Comparison of ENCODE assay signal across 8 cellular contexts in genomic region chr4:99894998-99895397, GRCh38. TPM values are rescaled to one million over a fixed set of nuclear protein-coding genes. Genes with fewer than 3 reads are reported as not detected.
A peak's percentile ranks its signal among the peaks of the same experiment; 100 is the strongest.
DNase-seq lines count a peak whose midpoint lies in the region; ATAC-seq, FAIRE-seq and TF ChIP-seq lines count a peak whose summit lies in the region.

No MANE protein-coding gene starts in this region.

- H3K4me3 ChIP-seq in GM12878 (peak overlapping the region; percentile 57; the same call in 1 of the 2 replicates), thyroid gland (replicated peaks in 1 of 3) (peak overlapping the region in 1 of 3 donors; percentile 83)

- BruUV-seq in GM12878 (replicated peaks; lab: Mats Ljungman, UMichigan), result no TSS peak

- SMC1A ChIA-PET in GM12878 (lab: Charles Lee; ENCODE audit: uncharacterized antibody, unreplicated experiment), result interaction anchor here (0.7 to 2.2 kb wide), 10 partner anchors 23 to 84 kb away, joined by 3 to 15 read pairs (median 4); partner anchors contain the start of gene DNAJB14

- no peaks in the 10 kb centered on the region for H3K27me3 Mint-ChIP-seq in activated T-cell treated with anti-CD3 and anti-CD28 coated beads, Interleukin-2, amount 50 U/mL, for 24 hours
- H3K27me3 Mint-ChIP-seq in memory B cell, result no peaks in the 10 kb centered on the region

- H3K4me2 ChIP-seq in GM12878 (ENCODE audit: control insufficient read depth, insufficient read depth), result peak overlapping the region; percentile 73

- H3K9me3 ChIP-seq in GM12878 (replicated peaks; ENCODE audit: control insufficient read depth, insufficient read depth, low read length) (no peaks in the 10 kb centered on the region), thyroid gland (no peaks in the 10 kb centered on the region)

- TF ChIP-seq RAD21 in GM12878 (IDR thresholded peaks at IDR 0.05; ENCODE audit: insufficient read depth, low read depth, low read length), result no peak

- TF ChIP-seq CTCF in GM12878 (IDR thresholded peaks at IDR 0.05 in 2 of 3, conservative IDR thresholded peaks at IDR 0.05 in 1 of 3; ENCODE audit: control insufficient read depth in 2 of 3, extremely low read depth in 1 of 3, insufficient read depth in 1 of 3, low read depth in 3 of 3, low read length in 3 of 3) (no peak), thyroid gland (IDR thresholded peaks at IDR 0.05) (no peak)

- intact Hi-C loops in GM12878 (cut with micrococcal nuclease; ENCODE audit: unreplicated experiment) (loop anchor here (1.0 kb wide), 1 partner anchor 54 kb away; no protein-coding TSS in a partner anchor), thyroid gland (cut with DNase I) (loop anchor here (5.0 kb wide), 2 partner anchors 52 to 333 kb away; partner anchors contain the start of genes DNAJB14 and TRMT10A)

- no peak overlapping the region; the same call in 1 of the 2 replicates for H2AFZ ChIP-seq in GM12878 (ENCODE audit: control insufficient read depth, low read depth, low read length)

- H3K36me3 ChIP-seq in GM12878 (ENCODE audit: control insufficient read depth in 2 of 2, insufficient read depth in 2 of 2, low read length in 1 of 2) (peaks cover 0 to 2% of the 10 kb centered on the region in 2 experiments; a peak in 1 of 4 replicates), thyroid gland (no peaks in the 10 kb centered on the region)

- no peak overlapping the region for H3K9ac ChIP-seq in GM12878 (ENCODE audit: control insufficient read depth, insufficient read depth, low read length)

- FAIRE-seq in GM12878 (lab: Jason Lieb, UNC), result no peak

- RAD21 ChIA-PET in GM12878 (lab: Charles Lee; ENCODE audit: unreplicated experiment), result interaction anchor here (0.6 to 1.9 kb wide), 13 partner anchors 9 to 900 kb away, joined by 3 to 31 read pairs (median 3); partner anchors contain the start of genes DAPP1, DNAJB14, H2AZ1 and METAP1

- H3K9me3 Mint-ChIP-seq in activated T-cell treated with anti-CD3 and anti-CD28 coated beads, Interleukin-2, amount 50 U/mL, for 24 hours, result no peaks in the 10 kb centered on the region
- H3K9me3 Mint-ChIP-seq in memory B cell, result no peaks in the 10 kb centered on the region

- H3K27me3 ChIP-seq in GM12878 (replicated peaks in 1 of 2; ENCODE audit: control insufficient read depth in 2 of 2, insufficient read depth in 2 of 2, low read length in 1 of 2) (no peaks in the 10 kb centered on the region), thyroid gland (no peaks in the 10 kb centered on the region)

- peaks cover 26% of the 10 kb centered on the region for H3K79me2 ChIP-seq in GM12878 (ENCODE audit: control insufficient read depth, insufficient read depth, low read length)

- no peak for TF ChIP-seq POLR2A in GM12878 (IDR thresholded peaks at IDR 0.05; ENCODE audit: low read depth, low read length)
- TF ChIP-seq POLR2A in thyroid gland (IDR thresholded peaks at IDR 0.05), result no peak
- TF ChIP-seq POLR2A in erythroblast (IDR thresholded peaks at IDR 0.05; ENCODE audit: low read length), result no peak

- WGBS in GM12878 (ENCODE audit: insufficient coverage, insufficient replicate concordance, low lambda C conversion rate, missing lambda C conversion rate), result 99% methylated on average over 16 of the region's 16 CpGs
- WGBS in thyroid gland, 2 donors, result 93% methylated on average over 16 of the region's 16 CpGs

- peaks cover 46% of the 10 kb centered on the region for H3K36me3 Mint-ChIP-seq in activated T-cell treated with anti-CD3 and anti-CD28 coated beads, Interleukin-2, amount 50 U/mL, for 24 hours (ENCODE audit: low read depth)
- peaks cover 6% of the 10 kb centered on the region for H3K36me3 Mint-ChIP-seq in memory B cell

- CTCF ChIA-PET in GM12878 (lab: Yijun Ruan, JAX), result interaction anchor here (0.7 to 2.2 kb wide), 10 partner anchors 10 to 198 kb away, joined by 3 to 13 read pairs (median 4); partner anchors contain the start of genes DNAJB14 and H2AZ1

- TF ChIP-seq EP300 in GM12878 (IDR thresholded peaks at IDR 0.05; ENCODE audit: borderline replicate concordance in 1 of 2, control insufficient read depth in 1 of 2, low read depth in 2 of 2, low read length in 2 of 2), result no peak

- H4K20me1 ChIP-seq in GM12878 (ENCODE audit: control insufficient read depth, insufficient read depth), result no peaks in the 10 kb centered on the region

- in situ Hi-C loops in GM12878 (cut with MboI), result loop anchor here (5.0 kb wide), 1 partner anchor 333 kb away; the partner anchor contains the start of gene TRMT10A

- H3K27ac ChIP-seq in GM12878 (ENCODE audit: control insufficient read depth, insufficient read depth), result peak overlapping the region; percentile 30; the same call in 1 of the 2 replicates
- H3K27ac ChIP-seq in thyroid gland, result peak overlapping the region in 2 of 3 donors; percentile 41 to 75

- H3K4me1 Mint-ChIP-seq in activated T-cell treated with anti-CD3 and anti-CD28 coated beads, Interleukin-2, amount 50 U/mL, for 24 hours (ENCODE audit: low read depth), result peaks cover 39% of the 10 kb centered on the region
- H3K4me1 Mint-ChIP-seq in memory B cell, result peaks cover 15% of the 10 kb centered on the region

- no peak for DNase-seq in activated T-cell treated with anti-CD3 and anti-CD28 coated beads, Interleukin-2, amount 50 U/mL, for 24 hours
- DNase-seq in activated T-cell treated with anti-CD3 and anti-CD28 coated beads for 4 hours (no peak), GM12878 (ENCODE audit: low read depth, low spot score) (no peak), memory B cell (ENCODE audit: low spot score in 2 of 2) (no peak), thyroid gland (peak in 1 of 2 donors; percentile 17), erythroblast (lab: John Stamatoyannopoulos, UW) (no peak), RKO (ENCODE audit: low spot score) (no peak), islet precursor cell (no peak)

- H3K4me3 Mint-ChIP-seq in activated T-cell treated with anti-CD3 and anti-CD28 coated beads, Interleukin-2, amount 50 U/mL, for 24 hours, result peak overlapping the region; percentile 97
- peak overlapping the region; percentile 82 for H3K4me3 Mint-ChIP-seq in memory B cell

- POLR2A ChIA-PET in GM12878 (lab: Charles Lee), result interaction anchor here (1.0 to 3.2 kb wide), 5 partner anchors 29 to 84 kb away, joined by 3 to 23 read pairs (median 3); partner anchors contain the start of genes DNAJB14 and H2AZ1

- peak overlapping the region; percentile 97 for H3K27ac Mint-ChIP-seq in activated T-cell treated with anti-CD3 and anti-CD28 coated beads, Interleukin-2, amount 50 U/mL, for 24 hours
- peak overlapping the region; percentile 96 for H3K27ac Mint-ChIP-seq in memory B cell

- H3K4me1 ChIP-seq in GM12878 (ENCODE audit: control insufficient read depth, insufficient read depth, low read length) (no peaks in the 10 kb centered on the region), thyroid gland (peaks cover 8 to 15% of the 10 kb centered on the region in 2 donors)

- ATAC-seq in GM12878 (no peak), memory B cell (ENCODE audit: low read depth) (no peak)

RNA-seq across cellular contexts. Expression of gene LAMTOR3, which starts 0.8 kb away (rescaled TPM):
- 12.7 and 13.4 TPM in 2 replicates for total RNA-seq in GM12878 (2013; cell fraction: nucleolus; rRNA removed)
- 32.0 and 35.6 TPM in 2 replicates for total RNA-seq in GM12878 (2014; rRNA removed)
- 40.3 and 40.4 TPM in 2 replicates for total RNA-seq in GM12878 (2014; rRNA removed; fragmentation: Illumina TruSeq; extraction: Trizol)
- total RNA-seq in GM12878 (2021), result 30.1 and 31.7 TPM in 2 replicates
- 22.2 TPM for polyA plus RNA-seq in GM12878 (2011; ENCODE audit: low read depth)
- 82.2 and 113 TPM in 2 replicates for polyA plus RNA-seq in GM12878 (2011; rRNA removed)
- polyA plus RNA-seq in GM12878 (2011; cell fraction: cytosol; rRNA removed), result 20.3 and 30.6 TPM in 2 replicates
- polyA plus RNA-seq in GM12878 (2011; cell fraction: nucleus; rRNA removed), result 17.6 and 19.3 TPM in 2 replicates
- 25.8 and 34.1 TPM in 2 replicates for polyA plus RNA-seq in GM12878 (2012)
- polyA plus RNA-seq in GM12878 (2014; fragmentation: Illumina TruSeq; extraction: Trizol), result 58.8 and 74.5 TPM in 2 replicates
- 100 to 1,000 TPM in 1 of 2 experiments, 10 to 100 TPM in 1; 88.7 to 120 TPM for polyA plus RNA-seq in GM12878 (2014; fragmentation: Nextera tagmentation; extraction: Ambion mirVana)
- polyA plus RNA-seq in GM12878 (2014; rRNA removed), result 31.9 and 39.7 TPM in 2 replicates
- polyA plus RNA-seq in GM12878 (2016; fragmentation: Nextera tagmentation; extraction: Ambion mirVana), result 10 to 100 TPM; 72.3 to 72.8 TPM
- 12.5 and 22.5 TPM in 2 replicates for polyA minus RNA-seq in GM12878 (2011; rRNA and poly(A)+ RNA removed)
- polyA minus RNA-seq in GM12878 (2011; cell fraction: cytosol; rRNA and poly(A)+ RNA removed), result 5.2 and 6.1 TPM in 2 replicates
- polyA minus RNA-seq in GM12878 (2011; cell fraction: nucleus; rRNA and poly(A)+ RNA removed), result 5.0 and 7.1 TPM in 2 replicates
- 100 to 1,000 TPM in 1 of 4 donors, 10 to 100 TPM in 3; 67.5 to 103 (median 86.1) TPM for total RNA-seq in thyroid gland

RNA-seq across cellular contexts. Expression of gene DNAJB14, which starts 51.4 kb away (rescaled TPM):
- 150 and 151 TPM in 2 replicates for total RNA-seq in GM12878 (2013; cell fraction: nucleolus; rRNA removed)
- 23.2 and 26.6 TPM in 2 replicates for total RNA-seq in GM12878 (2014; rRNA removed)
- 32.4 and 34.4 TPM in 2 replicates for total RNA-seq in GM12878 (2014; rRNA removed; fragmentation: Illumina TruSeq; extraction: Trizol)
- total RNA-seq in GM12878 (2021), result 35.4 and 37.8 TPM in 2 replicates
- polyA plus RNA-seq in GM12878 (2011; ENCODE audit: low read depth), result 5.6 TPM
- polyA plus RNA-seq in GM12878 (2011; rRNA removed), result 38.9 and 81.1 TPM in 2 replicates
- 32.6 and 32.7 TPM in 2 replicates for polyA plus RNA-seq in GM12878 (2011; cell fraction: cytosol; rRNA removed)
- polyA plus RNA-seq in GM12878 (2011; cell fraction: nucleus; rRNA removed), result 45.2 and 55.8 TPM in 2 replicates
- polyA plus RNA-seq in GM12878 (2012), result 24.1 and 24.9 TPM in 2 replicates
- 21.4 and 24.5 TPM in 2 replicates for polyA plus RNA-seq in GM12878 (2014; fragmentation: Illumina TruSeq; extraction: Trizol)
- 10 to 100 TPM in 1 of 2 experiments, 1 to 10 TPM in 1; 9.5 to 13.3 TPM for polyA plus RNA-seq in GM12878 (2014; fragmentation: Nextera tagmentation; extraction: Ambion mirVana)
- 19.1 and 20.6 TPM in 2 replicates for polyA plus RNA-seq in GM12878 (2014; rRNA removed)
- 10 to 100 TPM; 44.1 to 49.2 TPM for polyA plus RNA-seq in GM12878 (2016; fragmentation: Nextera tagmentation; extraction: Ambion mirVana)
- polyA minus RNA-seq in GM12878 (2011; rRNA and poly(A)+ RNA removed), result 39.9 and 41.0 TPM in 2 replicates
- 17.4 and 23.7 TPM in 2 replicates for polyA minus RNA-seq in GM12878 (2011; cell fraction: cytosol; rRNA and poly(A)+ RNA removed)
- 56.8 and 96.3 TPM in 2 replicates for polyA minus RNA-seq in GM12878 (2011; cell fraction: nucleus; rRNA and poly(A)+ RNA removed)
- 10 to 100 TPM; 48.1 to 84.4 (median 72.3) TPM for total RNA-seq in thyroid gland

RNA-seq across cellular contexts. Expression of gene H2AZ1, which starts 55.1 kb away (rescaled TPM):
- total RNA-seq in GM12878 (2013; cell fraction: nucleolus; rRNA removed), result 40.8 and 40.9 TPM in 2 replicates
- total RNA-seq in GM12878 (2014; rRNA removed) (681 and 685 TPM in 2 replicates), GM12878 (2014; rRNA removed; fragmentation: Illumina TruSeq; extraction: Trizol) (713 and 719 TPM in 2 replicates), GM12878 (2021) (655 and 662 TPM in 2 replicates), thyroid gland (100 to 1,000 TPM; 141 to 185 (median 150) TPM)
- polyA plus RNA-seq in GM12878 (2011; ENCODE audit: low read depth), result 554 TPM
- polyA plus RNA-seq in GM12878 (2011; rRNA removed) (1,077 and 1,299 TPM in 2 replicates), GM12878 (2014; fragmentation: Illumina TruSeq; extraction: Trizol) (548 and 652 TPM in 2 replicates), GM12878 (2014; fragmentation: Nextera tagmentation; extraction: Ambion mirVana) (1,000 to 10,000 TPM; 3,787 to 4,800 TPM), GM12878 (2014; rRNA removed) (670 and 724 TPM in 2 replicates), GM12878 (2016; fragmentation: Nextera tagmentation; extraction: Ambion mirVana) (1,000 to 10,000 TPM; 1,970 to 2,092 TPM)
- polyA plus RNA-seq in GM12878 (2011; cell fraction: cytosol; rRNA removed), result 834 and 852 TPM in 2 replicates
- polyA plus RNA-seq in GM12878 (2011; cell fraction: nucleus; rRNA removed), result 448 and 476 TPM in 2 replicates
- 483 and 525 TPM in 2 replicates for polyA plus RNA-seq in GM12878 (2012)
- polyA minus RNA-seq in GM12878 (2011; rRNA and poly(A)+ RNA removed), result 442 and 507 TPM in 2 replicates
- 145 and 155 TPM in 2 replicates for polyA minus RNA-seq in GM12878 (2011; cell fraction: cytosol; rRNA and poly(A)+ RNA removed)
- 78.7 and 121 TPM in 2 replicates for polyA minus RNA-seq in GM12878 (2011; cell fraction: nucleus; rRNA and poly(A)+ RNA removed)
